ENCODE assay signal across 9 cellular contexts in genomic region chr20:10217517-10218410, GRCh38. TPM values are rescaled to one million over a fixed set of nuclear protein-coding genes. Genes with fewer than 3 reads are reported as not detected.
DNase-seq lines count a peak whose midpoint lies in the region; ATAC-seq and TF ChIP-seq lines count a peak whose summit lies in the region.
"Had no signal": no experiment of that assay in that cellular context is flagged by ENCODE, and none has a peak within 500 bp of the region (broad histone marks: within the 10 kb centered on the region; RNA-seq: fewer than 3 reads in every experiment).

No MANE protein-coding gene starts in this region.

- H3K4me1 ChIP-seq in left ventricle myocardium inferior (peaks cover 13% of the 10 kb centered on the region), ovary (ENCODE audit: insufficient read depth) (peaks cover 2% of the 10 kb centered on the region)

- H3K27ac ChIP-seq in left ventricle myocardium inferior (replicated peaks) (no peak overlapping the region), ovary (peak overlapping the region; percentile 90 to 96)

- intact Hi-C loops in left ventricle myocardium inferior (cut with micrococcal nuclease) (no loop called here), ovary (cut with DNase I) (loop anchor here in 1 of 4 donors (5.0 kb wide), 1 partner anchor 215 kb away; the partner anchor contains the start of gene MKKS)

- H3K4me3 ChIP-seq in left ventricle myocardium inferior (peak overlapping the region; percentile 9), ovary (peak overlapping the region; percentile 44)

- H3K27me3 ChIP-seq in left ventricle myocardium inferior (ENCODE audit: low read depth) = peaks cover 89% of the 10 kb centered on the region
- H3K27me3 ChIP-seq in ovary = no peaks in the 10 kb centered on the region

- TF ChIP-seq EP300 in ovary (IDR thresholded peaks at IDR 0.05) = no peak

- ATAC-seq in HG03354 (IDR thresholded peaks at IDR 0.05; ENCODE audit: poor library complexity, severe bottlenecking, unreplicated experiment) = no peak

- 1% methylated on average over 56 of the region's 56 CpGs for WGBS in ovary, 3 donors

- DNase-seq in DMS79 (lab: John Stamatoyannopoulos, UW) (peak; percentile 72), NCI-H2029 treated with DMSO at 0.1 percent for 48 hours (lab: John Stamatoyannopoulos, UW) (peak; percentile 52), left ventricle myocardium inferior (no peak), ovary (peak; percentile 86 to 92 (median 89)), HUDEP-2 (lab: John Stamatoyannopoulos, UW; ENCODE audit: unreplicated experiment in 76 of 76) (no peak), SIG-M5 (lab: John Stamatoyannopoulos, UW) (no peak)
- DNase-seq in activated T-helper 9 cell treated with anti-CD3 and anti-CD28 coated beads, Interleukin-2, amount 50 U/mL, for 16 hours (ENCODE audit: low read depth) = peak; percentile 1

- TF ChIP-seq CTCF in left ventricle myocardium inferior (IDR thresholded peaks at IDR 0.05; ENCODE audit: borderline replicate concordance) (no peak), ovary (IDR thresholded peaks at IDR 0.05) (no peak)

- TF ChIP-seq POLR2A in ovary (IDR thresholded peaks at IDR 0.05) = peak; percentile 75

- H3K9me3 ChIP-seq in left ventricle myocardium inferior (replicated peaks) (no peaks in the 10 kb centered on the region), ovary (no peaks in the 10 kb centered on the region)

- H3K36me3 ChIP-seq in left ventricle myocardium inferior (no peaks in the 10 kb centered on the region), ovary (no peaks in the 10 kb centered on the region)

RNA-seq across cellular contexts. Expression of gene SNAP25, which starts 0.9 kb away (rescaled TPM):
- total RNA-seq in left ventricle myocardium inferior (0.22 TPM), ovary (10 to 100 TPM in 5 of 7 donors, 1 to 10 TPM in 2; 5.1 to 19.8 (median 13.0) TPM)
- polyA plus RNA-seq in ovary = 1 to 10 TPM; 6.3 to 6.4 TPM
- polyA plus RNA-seq: IgD-negative memory B cell had no signal

Comparison
In these comparisons a context has a peak if more than half of its experiments do, and no peak if none do; other contexts are left out.
1. DNase-seq: peak in DMS79 (single experiment), NCI-H2029 treated with DMSO at 0.1 percent for 48 hours (single experiment), activated T-helper 9 cell treated with anti-CD3 and anti-CD28 coated beads, Interleukin-2, amount 50 U/mL, for 16 hours (single experiment) and ovary (5 of 5); none in left ventricle myocardium inferior (single experiment), HUDEP-2 (0 of 76) and SIG-M5 (single experiment).